8 cellular contexts compared by ENCODE assay signal in the genomic region with DNA sequence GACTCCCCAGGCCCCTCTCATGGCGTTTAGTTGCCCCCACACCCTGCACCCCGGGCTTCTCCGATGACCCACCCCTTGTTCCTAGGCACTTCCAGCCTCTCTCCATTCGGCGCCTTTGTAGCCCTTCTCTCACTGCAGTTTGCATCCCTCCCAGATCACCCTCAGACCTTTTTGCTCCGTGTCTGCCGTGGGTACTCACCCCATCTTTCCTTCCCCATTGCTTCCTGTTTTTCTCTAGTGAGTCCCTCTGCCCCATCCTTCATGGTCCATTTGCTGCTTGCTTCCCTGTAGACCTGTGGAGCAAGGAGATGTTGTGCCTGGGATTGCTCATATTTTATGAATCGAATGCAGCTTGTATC.
A peak's percentile ranks its signal among the peaks of the same experiment; 100 is the strongest.
DNase-seq lines count a peak whose midpoint lies in the region; ATAC-seq, FAIRE-seq and TF ChIP-seq lines count a peak whose summit lies in the region.

No MANE protein-coding gene starts in this region.

- TF ChIP-seq CTCF in Loucy (conservative IDR thresholded peaks at IDR 0.05; ENCODE audit: low read length): no peak

- peak overlapping the region in 1 of 2 donors; percentile 74 for H3K27ac ChIP-seq in mucosa of rectum (ENCODE audit: low read depth in 2 of 2, low read length in 2 of 2)

- peaks cover 32% of the 10 kb centered on the region for H3K4me1 ChIP-seq in Loucy (ENCODE audit: insufficient read depth, low read length, poor library complexity, severe bottlenecking)
- H3K4me1 ChIP-seq in mucosa of rectum (ENCODE audit: control insufficient read depth in 2 of 2, insufficient read depth in 2 of 2, low read length in 2 of 2): peaks cover 8 to 11% of the 10 kb centered on the region in 2 donors

- FAIRE-seq in urothelium cell line (lab: Jason Lieb, UNC): no peak

- H2AFZ ChIP-seq in Loucy (ENCODE audit: low read length): peak overlapping the region; percentile 80

- H3K27me3 ChIP-seq in Loucy (ENCODE audit: insufficient read depth, low read length, poor library complexity, severe bottlenecking): no peaks in the 10 kb centered on the region
- no peaks in the 10 kb centered on the region for H3K27me3 ChIP-seq in mucosa of rectum (ENCODE audit: control insufficient read depth in 2 of 2, insufficient read depth in 2 of 2, low read length in 2 of 2)

- H3F3A ChIP-seq in Loucy (ENCODE audit: low read depth): no peaks in the 10 kb centered on the region

- DNase-seq in EL (peak; percentile 10), GOT3 (lab: John Stamatoyannopoulos, UW) (no peak), DMS79 treated with DMSO at 0.1 percent for 48 hours (lab: John Stamatoyannopoulos, UW) (no peak), urothelium cell line (ENCODE audit: low spot score) (no peak)
- no peak for DNase-seq in central memory CD8-positive, alpha-beta T cell (ENCODE audit: low spot score in 2 of 2)
- DNase-seq in activated effector memory CD4-positive, alpha-beta T cell treated with anti-CD3 and anti-CD28 coated beads, Interleukin-2, amount 50 U/mL, for 16 hours: no peak

- H3K27ac Mint-ChIP-seq in central memory CD8-positive, alpha-beta T cell (ENCODE audit: low read depth): peak overlapping the region; percentile 93

- H3K9me2 ChIP-seq in Loucy (replicated peaks; ENCODE audit: low read depth, low read length): no peaks in the 10 kb centered on the region

- peaks cover 52% of the 10 kb centered on the region for H3K79me2 ChIP-seq in Loucy (ENCODE audit: insufficient read depth, low read length)

- H3K4me3 ChIP-seq in Loucy (ENCODE audit: low read length, poor library complexity, severe bottlenecking) (peak overlapping the region; percentile 92), mucosa of rectum (ENCODE audit: low read length in 2 of 2) (peak overlapping the region; percentile 75)

- H3K9ac ChIP-seq in Loucy (ENCODE audit: low read depth, low read length, poor library complexity, severe bottlenecking): peak overlapping the region; percentile 93
- peak overlapping the region; percentile 74 to 82 for H3K9ac ChIP-seq in mucosa of rectum (ENCODE audit: low read depth in 1 of 2, low read length in 2 of 2)

- H4K20me1 ChIP-seq in Loucy (ENCODE audit: insufficient read depth, low read length, poor library complexity, severe bottlenecking): peaks cover 32% of the 10 kb centered on the region

- H3K36me3 Mint-ChIP-seq in central memory CD8-positive, alpha-beta T cell (ENCODE audit: insufficient read depth): peaks cover 51% of the 10 kb centered on the region

- peak overlapping the region; percentile 89 for H3K4me2 ChIP-seq in Loucy (ENCODE audit: low read depth, low read length, poor library complexity, severe bottlenecking)

- no peak for ATAC-seq in central memory CD8-positive, alpha-beta T cell (replicated peaks; ENCODE audit: extremely low read depth, poor library complexity, severe bottlenecking)

- no peaks in the 10 kb centered on the region for H3K9me3 Mint-ChIP-seq in central memory CD8-positive, alpha-beta T cell

- peak overlapping the region; percentile 91 for H3K4me3 Mint-ChIP-seq in central memory CD8-positive, alpha-beta T cell

- H3K9me3 ChIP-seq in Loucy (ENCODE audit: insufficient read depth, low read depth, low read length) (no peaks in the 10 kb centered on the region), mucosa of rectum (ENCODE audit: control insufficient read depth in 2 of 2, low read length in 2 of 2) (no peaks in the 10 kb centered on the region)

- H3K27me3 Mint-ChIP-seq in central memory CD8-positive, alpha-beta T cell: no peaks in the 10 kb centered on the region

- H3K4me1 Mint-ChIP-seq in central memory CD8-positive, alpha-beta T cell: peaks cover 52% of the 10 kb centered on the region

- H3K36me3 ChIP-seq in Loucy (ENCODE audit: insufficient read depth, low read length) (peaks cover 17% of the 10 kb centered on the region; the same call in 1 of the 2 replicates), mucosa of rectum (ENCODE audit: control insufficient read depth in 2 of 2, insufficient read depth in 2 of 2, low read length in 2 of 2) (peaks cover 19 to 29% of the 10 kb centered on the region in 2 donors)
